18 cellular contexts compared by ENCODE assay signal in the genomic region with DNA sequence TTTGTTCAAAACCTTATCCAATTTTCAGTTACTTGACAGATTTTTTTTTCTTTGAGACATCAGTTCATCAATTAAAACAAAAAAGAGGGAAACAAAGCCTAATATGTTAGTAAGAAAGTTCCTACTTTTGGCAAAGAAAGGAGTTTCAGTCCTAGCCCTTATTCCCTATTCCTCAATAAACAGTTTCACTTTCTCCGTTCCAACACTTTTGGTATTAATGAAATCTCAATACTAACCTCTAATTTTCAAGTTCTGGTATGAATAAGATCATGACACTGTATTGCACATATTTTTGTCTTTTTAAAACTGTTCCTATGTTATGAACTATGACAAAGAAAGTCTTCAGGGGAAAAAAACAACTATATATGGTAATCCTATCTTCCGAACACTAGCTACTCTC. TPM values are rescaled to one million over a fixed set of nuclear protein-coding genes. Genes with fewer than 3 reads are reported as not detected.
DNase-seq lines count a peak whose midpoint lies in the region; ATAC-seq and TF ChIP-seq lines count a peak whose summit lies in the region.
"Had no signal": no experiment of that assay in that cellular context is flagged by ENCODE, and none has a peak within 500 bp of the region (broad histone marks: within the 10 kb centered on the region; RNA-seq: fewer than 3 reads in every experiment).

No MANE protein-coding gene starts in this region.

- H3K9me3 Mint-ChIP-seq in activated T-helper 17 cell treated with anti-CD3 and anti-CD28 coated beads, Interleukin-2, amount 50 U/mL, for 72 hours, result no peaks in the 10 kb centered on the region
- H3K9me3 Mint-ChIP-seq: CD4-positive, alpha-beta T cell; H9 had no signal

- H3K23ac ChIP-seq in mesenchymal stem cell (ENCODE audit: low read length in 2 of 2), result no peak overlapping the region

- no peak overlapping the region for H2AK5ac ChIP-seq in mesenchymal stem cell (ENCODE audit: low read length, severe bottlenecking)

- no peak overlapping the region for H2AFZ ChIP-seq in mesenchymal stem cell (ENCODE audit: low read depth, low read length)

- no peak overlapping the region for H3K18ac ChIP-seq in mesenchymal stem cell (ENCODE audit: low read depth in 1 of 2, low read length in 2 of 2)

- H3K4me3 ChIP-seq in mesenchymal stem cell (ENCODE audit: insufficient read depth in 1 of 2, low read depth in 1 of 2, low read length in 2 of 2) (peak overlapping the region in 1 of 2 experiments; percentile 74), stomach smooth muscle (ENCODE audit: low read length in 2 of 2) (peak overlapping the region; percentile 27 to 63)

- H3K4me2 ChIP-seq in mesenchymal stem cell (ENCODE audit: low read length, poor library complexity, severe bottlenecking), result no peak overlapping the region

- H3K27me3 Mint-ChIP-seq in activated T-helper 17 cell treated with anti-CD3 and anti-CD28 coated beads, Interleukin-2, amount 50 U/mL, for 72 hours, result no peaks in the 10 kb centered on the region
- H3K27me3 Mint-ChIP-seq: CD4-positive, alpha-beta T cell had no signal

- no peak overlapping the region for H2BK15ac ChIP-seq in mesenchymal stem cell (ENCODE audit: low read depth, poor library complexity, severe bottlenecking)

- H4K8ac ChIP-seq in mesenchymal stem cell (ENCODE audit: low read length), result no peak overlapping the region

- H3K36me3 Mint-ChIP-seq in activated T-helper 17 cell treated with anti-CD3 and anti-CD28 coated beads, Interleukin-2, amount 50 U/mL, for 72 hours (ENCODE audit: low read depth), result peaks cover 6% of the 10 kb centered on the region

- no peak overlapping the region for H3K4me3 Mint-ChIP-seq in activated T-helper 17 cell treated with anti-CD3 and anti-CD28 coated beads, Interleukin-2, amount 50 U/mL, for 72 hours
- H3K4me3 Mint-ChIP-seq: CD4-positive, alpha-beta T cell; H9 had no signal

- H3K4me1 Mint-ChIP-seq in activated T-helper 17 cell treated with anti-CD3 and anti-CD28 coated beads, Interleukin-2, amount 50 U/mL, for 72 hours, result peaks cover 35% of the 10 kb centered on the region

- H4K91ac ChIP-seq in mesenchymal stem cell (ENCODE audit: low read length), result no peak overlapping the region

- CTCF ChIA-PET in HEK293T (lab: Yijun Ruan, JAX), result interaction anchor here (0.6 kb wide), 1 partner anchor 166 kb away, joined by 3 read pairs; no protein-coding TSS in a partner anchor

- ATAC-seq in activated T-helper 17 cell treated with anti-CD3 and anti-CD28 coated beads, Interleukin-2, amount 50 U/mL, for 72 hours (replicated peaks), result peak; percentile 52
- ATAC-seq in HG03469 (IDR thresholded peaks at IDR 0.05; ENCODE audit: unreplicated experiment), result no peak
- ATAC-seq in HG02870 (IDR thresholded peaks at IDR 0.05; ENCODE audit: unreplicated experiment), result no peak
- ATAC-seq: Panc1, Right ventricle myocardium inferior had no signal

- peaks cover 7% of the 10 kb centered on the region for H3K79me1 ChIP-seq in mesenchymal stem cell (replicated peaks; ENCODE audit: low read length, poor library complexity, severe bottlenecking)

- H3K4me1 ChIP-seq in mesenchymal stem cell (ENCODE audit: control insufficient read depth, insufficient read depth, low read depth, low read length) (no peaks in the 10 kb centered on the region), stomach smooth muscle (ENCODE audit: control insufficient read depth, insufficient read depth, low read length) (peaks cover 10% of the 10 kb centered on the region)

- no peak overlapping the region for H3K27ac Mint-ChIP-seq in activated T-helper 17 cell treated with anti-CD3 and anti-CD28 coated beads, Interleukin-2, amount 50 U/mL, for 72 hours
- H3K27ac Mint-ChIP-seq: CD4-positive, alpha-beta T cell; H9 had no signal

- no peak overlapping the region for H2BK5ac ChIP-seq in mesenchymal stem cell (ENCODE audit: low read depth, low read length, poor library complexity, severe bottlenecking)

- DNase-seq in CD1c-positive myeloid dendritic cell (ENCODE audit: extremely low spot score) (peak; percentile 51), mesenchymal stem cell (no peak), HEK293T (ENCODE audit: extremely low spot score) (no peak)
- DNase-seq: AML-193; CD4-positive, alpha-beta T cell; DND-41; GDM1; H9; MM.1S; NCI-H1105; NCI-H187; NCI-H82 had no signal

- no peaks in the 10 kb centered on the region for H3K27me3 ChIP-seq in mesenchymal stem cell (ENCODE audit: control insufficient read depth in 1 of 2, insufficient read depth in 1 of 2, low read length in 2 of 2)
- no peaks in the 10 kb centered on the region for H3K27me3 ChIP-seq in stomach smooth muscle (ENCODE audit: control insufficient read depth in 1 of 2, insufficient read depth in 2 of 2, low read length in 2 of 2)

- H3K4ac ChIP-seq in mesenchymal stem cell (ENCODE audit: low read depth in 1 of 2, low read length in 2 of 2), result no peak overlapping the region

- H3K9ac ChIP-seq in mesenchymal stem cell (ENCODE audit: low read length) (peak overlapping the region; percentile 82), stomach smooth muscle (ENCODE audit: low read length in 2 of 2) (peak overlapping the region; percentile 44 to 52)

- H3K9me3 ChIP-seq in mesenchymal stem cell (ENCODE audit: control insufficient read depth, low read length) (no peaks in the 10 kb centered on the region), stomach smooth muscle (ENCODE audit: control insufficient read depth in 2 of 2, low read length in 2 of 2) (no peaks in the 10 kb centered on the region)

- H3K36me3 ChIP-seq in mesenchymal stem cell (ENCODE audit: control insufficient read depth in 1 of 2, insufficient read depth in 2 of 2, low read depth in 1 of 2, low read length in 2 of 2) (no peaks in the 10 kb centered on the region), stomach smooth muscle (ENCODE audit: control insufficient read depth in 2 of 2, insufficient read depth in 2 of 2, low read length in 2 of 2) (peaks cover 0 to 1% of the 10 kb centered on the region in 2 donors)

- no peak overlapping the region for H2BK120ac ChIP-seq in mesenchymal stem cell (ENCODE audit: low read depth, low read length)

- H3K14ac ChIP-seq in mesenchymal stem cell (ENCODE audit: low read length in 2 of 2), result no peak overlapping the region

- no CpG with 5 or more reads among the region's 2 CpGs for WGBS in mesenchymal stem cell

- no peak overlapping the region for H2BK12ac ChIP-seq in mesenchymal stem cell (ENCODE audit: low read length in 2 of 2)

- no peak overlapping the region for H3K27ac ChIP-seq in mesenchymal stem cell (ENCODE audit: low read length, poor library complexity, severe bottlenecking)
- H3K27ac ChIP-seq in stomach smooth muscle (ENCODE audit: low read length), result peak overlapping the region; percentile 68

- POLR2A ChIA-PET in HEK293T (lab: Yijun Ruan, JAX), result no interaction called here

TF ChIP-seq in HEK293T, 16 proteins besides CTCF, POLR2A, EP300 and RAD21:
- TF ChIP-seq, protein P1, sequence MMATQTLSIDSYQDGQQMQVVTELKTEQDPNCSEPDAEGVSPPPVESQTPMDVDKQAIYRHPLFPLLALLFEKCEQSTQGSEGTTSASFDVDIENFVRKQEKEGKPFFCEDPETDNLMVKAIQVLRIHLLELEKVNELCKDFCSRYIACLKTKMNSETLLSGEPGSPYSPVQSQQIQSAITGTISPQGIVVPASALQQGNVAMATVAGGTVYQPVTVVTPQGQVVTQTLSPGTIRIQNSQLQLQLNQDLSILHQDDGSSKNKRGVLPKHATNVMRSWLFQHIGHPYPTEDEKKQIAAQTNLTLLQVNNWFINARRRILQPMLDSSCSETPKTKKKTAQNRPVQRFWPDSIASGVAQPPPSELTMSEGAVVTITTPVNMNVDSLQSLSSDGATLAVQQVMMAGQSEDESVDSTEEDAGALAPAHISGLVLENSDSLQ (IDR thresholded peaks at IDR 0.05), result no peak
- no peak for TF ChIP-seq LEF1 (IDR thresholded peaks at IDR 0.05; ENCODE audit: borderline replicate concordance)
- TF ChIP-seq BHLHE40 (IDR thresholded peaks at IDR 0.05; ENCODE audit: borderline replicate concordance), result no peak
- TF ChIP-seq FOXM1 (IDR thresholded peaks at IDR 0.05; ENCODE audit: borderline replicate concordance), result no peak
- TF ChIP-seq ZNF384 (IDR thresholded peaks at IDR 0.05), result no peak

RNA-seq across cellular contexts. Expression of gene RPS6KA5, which starts 48.4 kb away (rescaled TPM):
- 10 to 100 TPM; 30.0 to 46.2 TPM for total RNA-seq in activated T-helper 17 cell treated with anti-CD3 and anti-CD28 coated beads, Interleukin-2, amount 50 U/mL, for 72 hours
- polyA plus RNA-seq in mesenchymal stem cell (2013, experiment 1 of 2), result 1.5 TPM
- polyA plus RNA-seq in mesenchymal stem cell (2013, experiment 2 of 2), result 1.4 TPM
